In genomic region chrX:18424482-18425198, GRCh38 we compare ENCODE assay signal across 8 cellular contexts. TPM values are rescaled to one million over a fixed set of nuclear protein-coding genes. Genes with fewer than 3 reads are reported as not detected.
A peak's percentile ranks its signal among the peaks of the same experiment; 100 is the strongest.
DNase-seq lines count a peak whose midpoint lies in the region; ATAC-seq lines count a peak whose summit lies in the region.

No MANE protein-coding gene starts in this region.

- ATAC-seq in GM18909 (IDR thresholded peaks at IDR 0.05; ENCODE audit: poor library complexity, unreplicated experiment) (peak; percentile 34), left colon (peak; percentile 14), GM19463 (IDR thresholded peaks at IDR 0.05; ENCODE audit: unreplicated experiment) (no peak)

- intact Hi-C loops in left colon (cut with DNase I, micrococcal nuclease): no loop called here

- DNase-seq in A172 (ENCODE audit: low spot score) (peak; percentile 10), KBM-7 (peak; percentile 56), T-helper 22 cell (ENCODE audit: low read depth) (peak; percentile 4), cerebellum (ENCODE audit: low spot score) (peak; percentile 12), left colon (peak in 1 of 2 donors; percentile 19)
- peak; percentile 1 for DNase-seq in stimulated activated CD8-positive, alpha-beta memory T cell treated with anti-CD3 and anti-CD28 coated beads, Interleukin-12 subunit alpha, Interleukin-12 subunit beta, amount 100 ng/mL, for 4 hours (ENCODE audit: low read depth)

- in situ Hi-C loops in KBM-7 (cut with MboI; ENCODE audit: low pct_unique_long_range_greater_than_20kb, low sequenced_read_pairs): no loop called here

RNA-seq across cellular contexts. Expression of gene CDKL5, which starts 0.8 kb away (rescaled TPM):
- total RNA-seq in A172 (2014; rRNA removed; shearing (Covaris generic)): 1.6 and 2.4 TPM in 2 replicates
- total RNA-seq in cerebellum (18.3 TPM), left colon (1 to 10 TPM; 4.2 to 5.0 TPM)
